In genomic region chr7:134703781-134704180, GRCh38 we compare ENCODE assay signal across 12 cellular contexts. TPM values are rescaled to one million over a fixed set of nuclear protein-coding genes. Genes with fewer than 3 reads are reported as not detected.
DNase-seq lines count a peak whose midpoint lies in the region; ATAC-seq and TF ChIP-seq lines count a peak whose summit lies in the region.
"Had no signal": no experiment of that assay in that cellular context is flagged by ENCODE, and none has a peak within 500 bp of the region (broad histone marks: within the 10 kb centered on the region; RNA-seq: fewer than 3 reads in every experiment).

No MANE protein-coding gene starts in this region.

- H3K4me3 Mint-ChIP-seq in progenitor cell of endocrine pancreas (ENCODE audit: low read depth): no peak overlapping the region
- H3K4me3 Mint-ChIP-seq: H9 had no signal

- no peak for ATAC-seq in GM18858 (IDR thresholded peaks at IDR 0.05; ENCODE audit: unreplicated experiment)

- no peaks in the 10 kb centered on the region for H3K9me3 Mint-ChIP-seq in progenitor cell of endocrine pancreas (ENCODE audit: low read depth)
- H3K9me3 Mint-ChIP-seq: H9 had no signal

- no peaks in the 10 kb centered on the region for H3K36me3 ChIP-seq in Peyer's patch

- H3K4me1 ChIP-seq in Peyer's patch: no peaks in the 10 kb centered on the region

- no peaks in the 10 kb centered on the region for H3K9me3 ChIP-seq in Peyer's patch

- no peaks in the 10 kb centered on the region for H3K27me3 ChIP-seq in Peyer's patch

- DNase-seq in Peyer's patch (peak in 1 of 3 donors; percentile 52), fibroblast of mammary gland (ENCODE audit: low read depth) (peak; percentile 88), myocyte (ENCODE audit: low read depth) (peak; percentile 42), NCI-H2029 treated with DMSO at 0.1 percent for 48 hours (lab: John Stamatoyannopoulos, UW) (no peak), progenitor cell of endocrine pancreas (ENCODE audit: low spot score, unreplicated experiment) (no peak)
- no peak for DNase-seq in activated effector memory CD4-positive, alpha-beta T cell treated with anti-CD3 and anti-CD28 coated beads, Interleukin-2, amount 50 U/mL, for 16 hours
- DNase-seq: C1 segment of cervical spinal cord; cerebellar nuclear complex; H9; stimulated activated naive CD4-positive, alpha-beta T cell had no signal

- peaks cover 3% of the 10 kb centered on the region for H3K27me3 Mint-ChIP-seq in progenitor cell of endocrine pancreas

- H3K27ac ChIP-seq in Peyer's patch: peak overlapping the region; percentile 11 to 82 (median 52)
- peak overlapping the region; percentile 11 for H3K27ac ChIP-seq in temporal lobe (ENCODE audit: low read depth, low read length)

- no peaks in the 10 kb centered on the region for H3K36me3 Mint-ChIP-seq in progenitor cell of endocrine pancreas (ENCODE audit: insufficient read depth)

- H3K27ac Mint-ChIP-seq in progenitor cell of endocrine pancreas: no peak overlapping the region

- H3K4me3 ChIP-seq in Peyer's patch (no peak overlapping the region), fibroblast of mammary gland (ENCODE audit: control insufficient read depth, low read depth, low read length) (no peak overlapping the region)

- H3K4me1 Mint-ChIP-seq in progenitor cell of endocrine pancreas (ENCODE audit: low read depth): peaks cover 3% of the 10 kb centered on the region

- no peak for TF ChIP-seq CTCF in Peyer's patch (IDR thresholded peaks at IDR 0.05)
- no peak for TF ChIP-seq CTCF in fibroblast of mammary gland (conservative IDR thresholded peaks at IDR 0.05; ENCODE audit: control insufficient read depth, insufficient read depth, low read depth, low read length)
- TF ChIP-seq CTCF in progenitor cell of endocrine pancreas (IDR thresholded peaks at IDR 0.05; ENCODE audit: unreplicated experiment): no peak

- TF ChIP-seq POLR2A in Peyer's patch (IDR thresholded peaks at IDR 0.05): no peak

RNA-seq across cellular contexts. Expression of gene BPGM, which starts 57.1 kb away (rescaled TPM):
- total RNA-seq in Peyer's patch (1 to 10 TPM; 5.3 to 9.2 (median 6.6) TPM), myocyte (34.0 and 45.0 TPM in 2 replicates), temporal lobe (23.4 TPM), progenitor cell of endocrine pancreas (20.5 and 22.8 TPM in 2 replicates)
- polyA plus RNA-seq in myocyte (2012): 43.4 TPM

Comparison
In these comparisons a context has a peak if more than half of its experiments do, and no peak if none do; other contexts are left out.
1. DNase-seq: peak in fibroblast of mammary gland (single experiment) and myocyte (single experiment); none in activated effector memory CD4-positive, alpha-beta T cell treated with anti-CD3 and anti-CD28 coated beads, Interleukin-2, amount 50 U/mL, for 16 hours (single experiment), NCI-H2029 treated with DMSO at 0.1 percent for 48 hours (single experiment) and progenitor cell of endocrine pancreas (single experiment).